In genomic region chr7:81604075-81604807, GRCh38 we compare ENCODE assay signal across 16 cellular contexts.
DNase-seq lines count a peak whose midpoint lies in the region; ATAC-seq and TF ChIP-seq lines count a peak whose summit lies in the region.
"Had no signal": no experiment of that assay in that cellular context is flagged by ENCODE, and none has a peak within 500 bp of the region (broad histone marks: within the 10 kb centered on the region; RNA-seq: fewer than 3 reads in every experiment).

No MANE protein-coding gene starts in this region.

- WGBS in neuronal stem cell (ENCODE audit: extremely low coverage in 2 of 2, insufficient read length in 2 of 2, insufficient replicate concordance in 1 of 2), 2 donors, result no CpG with 5 or more reads among the region's 12 CpGs

- H3K36me3 ChIP-seq in PC-3 (ENCODE audit: low read depth, low read length), result no peaks in the 10 kb centered on the region
- H3K36me3 ChIP-seq in neuronal stem cell (replicated peaks in 1 of 2; ENCODE audit: control insufficient read depth in 2 of 2, insufficient read depth in 2 of 2, low read length in 2 of 2), result no peaks in the 10 kb centered on the region
- no peaks in the 10 kb centered on the region for H3K36me3 ChIP-seq in colonic mucosa
- H3K36me3 ChIP-seq: ascending aorta, suprapubic skin had no signal

- no peak overlapping the region for H4K8ac ChIP-seq in neuronal stem cell (ENCODE audit: low read depth, low read length)

- no peaks in the 10 kb centered on the region for H3K9me2 ChIP-seq in PC-3 (replicated peaks; ENCODE audit: low read length)

- H2BK120ac ChIP-seq in neuronal stem cell (ENCODE audit: low read depth, low read length), result no peak overlapping the region

- no peak overlapping the region for H2AK5ac ChIP-seq in neuronal stem cell (ENCODE audit: low read depth, low read length)

- no peaks in the 10 kb centered on the region for H3K79me1 ChIP-seq in neuronal stem cell (ENCODE audit: low read depth, low read length)

- peak; percentile 55 for ATAC-seq in PC-3
- ATAC-seq: activated T-cell treated with anti-CD3 and anti-CD28 coated beads, Interleukin-2, amount 50 U/mL, for 4 hours; sciatic nerve had no signal

- H3K14ac ChIP-seq in neuronal stem cell (ENCODE audit: low read length), result no peak overlapping the region

- H4K20me1 ChIP-seq in PC-3 (ENCODE audit: low read length), result no peaks in the 10 kb centered on the region

- H3K79me2 ChIP-seq in PC-3 (ENCODE audit: low read length), result no peaks in the 10 kb centered on the region

- peak overlapping the region; percentile 43 for H3K4me2 ChIP-seq in PC-3 (ENCODE audit: low read length)
- no peak overlapping the region for H3K4me2 ChIP-seq in neuronal stem cell (ENCODE audit: insufficient read depth, low read length, poor library complexity, severe bottlenecking)

- no peak overlapping the region for H2BK12ac ChIP-seq in neuronal stem cell (ENCODE audit: low read length)

- H4K91ac ChIP-seq in neuronal stem cell (ENCODE audit: low read depth, low read length, poor library complexity), result no peak overlapping the region

- no peak overlapping the region for H3K18ac ChIP-seq in neuronal stem cell (ENCODE audit: low read length)

- CTCF ChIA-PET in PC-3 (lab: Charles Lee), result no interaction called here

- TF ChIP-seq CTCF in PC-3 (conservative IDR thresholded peaks at IDR 0.05; ENCODE audit: low read depth, low read length) (no peak), epithelial cell of esophagus (IDR thresholded peaks at IDR 0.05; ENCODE audit: insufficient read depth, low read depth, low read length, missing control alignments) (no peak), colonic mucosa (IDR thresholded peaks at IDR 0.05) (no peak)

- H3K27ac ChIP-seq in PC-3 (ENCODE audit: low read length), result peak overlapping the region; percentile 92
- no peak overlapping the region for H3K27ac ChIP-seq in neuronal stem cell (replicated peaks; ENCODE audit: low read length)
- no peak overlapping the region for H3K27ac ChIP-seq in colonic mucosa
- H3K27ac ChIP-seq: ascending aorta, SK-N-MC, suprapubic skin had no signal

- H2BK5ac ChIP-seq in neuronal stem cell (ENCODE audit: low read length), result no peak overlapping the region

- no peak overlapping the region for H3K4ac ChIP-seq in neuronal stem cell (ENCODE audit: low read length)

- no TSS peak for BruUV-seq in PC-3 (replicated peaks; lab: Mats Ljungman, UMichigan)

- no peaks in the 10 kb centered on the region for H3F3A ChIP-seq in PC-3 (ENCODE audit: low read length, unreplicated experiment)

- no peak overlapping the region for H3K23ac ChIP-seq in neuronal stem cell (ENCODE audit: low read depth, low read length, poor library complexity)

- no peak overlapping the region for H2BK15ac ChIP-seq in neuronal stem cell (ENCODE audit: low read length)

- H3K9me3 ChIP-seq in PC-3 (ENCODE audit: low read length) (no peaks in the 10 kb centered on the region), neuronal stem cell (replicated peaks in 1 of 2; ENCODE audit: control insufficient read depth in 2 of 2, insufficient read depth in 1 of 2, low read depth in 1 of 2, low read length in 2 of 2) (no peaks in the 10 kb centered on the region), colonic mucosa (no peaks in the 10 kb centered on the region)
- H3K9me3 ChIP-seq: ascending aorta, suprapubic skin had no signal

- intact Hi-C loops in PC-3 (cut with micrococcal nuclease) (no loop called here), colonic mucosa (cut with DNase I) (no loop called here)

- DNase-seq in ELR (ENCODE audit: low read depth) (peak; percentile 52), PC-3 (peak; percentile 89), epithelial cell of esophagus (ENCODE audit: low read depth) (peak; percentile 6), neuronal stem cell (ENCODE audit: low spot score) (no peak), DMS53 (lab: John Stamatoyannopoulos, UW) (no peak), colonic mucosa (no peak), NCI-H1436 treated with DMSO at 0.1 percent for 48 hours (lab: John Stamatoyannopoulos, UW) (no peak)
- DNase-seq: activated CD4-positive, CD25-positive, alpha-beta regulatory T cell treated with anti-CD3 and anti-CD28 coated beads, Interleukin-2, amount 50 U/mL, for 72 hours; activated T-cell treated with anti-CD3 and anti-CD28 coated beads, Interleukin-2, amount 50 U/mL, for 4 hours; COR-L47; NCI-H1417 treated with DMSO at 0.1 percent for 48 hours; NCI-H69 had no signal

- H3K9ac ChIP-seq in PC-3 (ENCODE audit: low read length), result peak overlapping the region; percentile 70
- no peak overlapping the region for H3K9ac ChIP-seq in neuronal stem cell (ENCODE audit: low read depth, low read length, poor library complexity)
- no peak overlapping the region for H3K9ac ChIP-seq in colonic mucosa (ENCODE audit: low read depth in 2 of 2, low read length in 2 of 2)

- H3K27me3 ChIP-seq in PC-3 (ENCODE audit: low read length), result no peaks in the 10 kb centered on the region
- no peaks in the 10 kb centered on the region for H3K27me3 ChIP-seq in neuronal stem cell (ENCODE audit: control insufficient read depth in 3 of 3, insufficient read depth in 3 of 3, low read depth in 1 of 3, low read length in 3 of 3)
- no peaks in the 10 kb centered on the region for H3K27me3 ChIP-seq in colonic mucosa
- H3K27me3 ChIP-seq: ascending aorta, suprapubic skin had no signal

- H3K4me3 ChIP-seq in PC-3 (ENCODE audit: low read length) (no peak overlapping the region), epithelial cell of esophagus (ENCODE audit: low read length) (no peak overlapping the region), neuronal stem cell (ENCODE audit: low read length in 2 of 2) (no peak overlapping the region), colonic mucosa (no peak overlapping the region)
- H3K4me3 ChIP-seq: ascending aorta, SK-N-MC, suprapubic skin had no signal

- H3K4me1 ChIP-seq in PC-3 (ENCODE audit: insufficient read depth, low read length), result peaks cover 23% of the 10 kb centered on the region
- no peaks in the 10 kb centered on the region for H3K4me1 ChIP-seq in neuronal stem cell (ENCODE audit: control insufficient read depth in 2 of 2, insufficient read depth in 1 of 2, low read depth in 1 of 2, low read length in 2 of 2)
- no peaks in the 10 kb centered on the region for H3K4me1 ChIP-seq in colonic mucosa
- H3K4me1 ChIP-seq: ascending aorta, suprapubic skin had no signal

- H2AFZ ChIP-seq in PC-3 (ENCODE audit: low read length), result peak overlapping the region; percentile 77
- peak overlapping the region; percentile 60 for H2AFZ ChIP-seq in neuronal stem cell (ENCODE audit: low read length)

- POLR2A ChIA-PET in PC-3 (lab: Charles Lee; ENCODE audit: unreplicated experiment), result no interaction called here

Comparison
In these comparisons a context has a peak if more than half of its experiments do, and no peak if none do; other contexts are left out.
1. DNase-seq: peak in ELR (single experiment), PC-3 (single experiment) and epithelial cell of esophagus (single experiment); none in neuronal stem cell (single experiment), DMS53 (single experiment), colonic mucosa (single experiment) and NCI-H1436 treated with DMSO at 0.1 percent for 48 hours (single experiment).